Comparison of ENCODE assay signal across 1 cellular context in genomic region chr1:21659099-21659923, GRCh38.
TF ChIP-seq lines count a peak whose summit lies in the region.

No MANE protein-coding gene starts in this region.

TF ChIP-seq in K562, 482 proteins besides CTCF, POLR2A, EP300 and RAD21 (continued from another document and continues in another):
- no peak for TF ChIP-seq COPS2 (conservative IDR thresholded peaks at IDR 0.05)
- TF ChIP-seq ZNF740 (CRISPR knock-in tag; IDR thresholded peaks at IDR 0.05) = peak; percentile 82; the same call in 1 of the 2 replicates
- TF ChIP-seq ZNF740 (tag; IDR thresholded peaks at IDR 0.05) = peak in 1 of 2 experiments; percentile 42; a peak in 1 of 4 replicates
- 0 out of 2 replicates have a peak, but pooled peaks have one; percentile 58 for TF ChIP-seq GTF2A2 (tag; IDR thresholded peaks at IDR 0.05)
- peak; percentile 91 for TF ChIP-seq ZBTB1 (CRISPR knock-in tag; IDR thresholded peaks at IDR 0.05; ENCODE audit: borderline replicate concordance, low read depth)
- 0 out of 2 replicates have a peak, but pooled peaks have one; percentile 6 for TF ChIP-seq ZNF79 (CRISPR knock-in tag; IDR thresholded peaks at IDR 0.05; ENCODE audit: low read depth)
- TF ChIP-seq TAF1 (IDR thresholded peaks at IDR 0.05; ENCODE audit: control insufficient read depth, extremely low read depth, insufficient read depth, low read length, severe bottlenecking) = no peak
- peak in 1 of 2 experiments; percentile 91; a peak in 2 of 4 replicates for TF ChIP-seq HDAC1 (IDR thresholded peaks at IDR 0.05)
- peak; percentile 95 for TF ChIP-seq HMGN3 (IDR thresholded peaks at IDR 0.05; ENCODE audit: borderline replicate concordance, extremely low read depth, insufficient read length, low read depth, low read length)
- TF ChIP-seq THRAP3 (IDR thresholded peaks at IDR 0.05; ENCODE audit: borderline replicate concordance) = no peak
- TF ChIP-seq EHMT2 (IDR thresholded peaks at IDR 0.05) = peak; percentile 100
- TF ChIP-seq NR4A1 (CRISPR knock-in tag; IDR thresholded peaks at IDR 0.05) = 0 out of 2 replicates have a peak, but pooled peaks have one; percentile 6
- TF ChIP-seq NR4A1 (tag; IDR thresholded peaks at IDR 0.05) = 0 out of 2 replicates have a peak, but pooled peaks have one; percentile 73
- peak in 1 of 2 experiments; percentile 52 for TF ChIP-seq E2F6 (IDR thresholded peaks at IDR 0.05; ENCODE audit: borderline replicate concordance in 1 of 2, extremely low read depth in 1 of 2, insufficient read depth in 1 of 2, insufficient read length in 1 of 2, low read depth in 1 of 2, low read length in 1 of 2, poor library complexity in 1 of 2, severe bottlenecking in 1 of 2)
- peak; percentile 70 for TF ChIP-seq CREM (IDR thresholded peaks at IDR 0.05; ENCODE audit: low read depth)
- TF ChIP-seq ESRRA (IDR thresholded peaks at IDR 0.05; ENCODE audit: borderline replicate concordance, low read depth) = peak; percentile 50; the same call in 1 of the 2 replicates
- peak; percentile 95 for TF ChIP-seq RREB1 (CRISPR knock-in tag; IDR thresholded peaks at IDR 0.05)
- peak; percentile 77 for TF ChIP-seq PCBP1 (IDR thresholded peaks at IDR 0.05; ENCODE audit: low read depth, low read length, poor library complexity, severe bottlenecking)
- peak; percentile 33 to 94; a peak in 2 of 4 replicates for TF ChIP-seq MLLT1 (IDR thresholded peaks at IDR 0.05)
- TF ChIP-seq AFF4 (CRISPR knock-in tag; IDR thresholded peaks at IDR 0.05) = peak; percentile 98
- peak; percentile 20; the same call in 1 of the 2 replicates for TF ChIP-seq ZEB2 (IDR thresholded peaks at IDR 0.05)
- peak; percentile 93 to 99 for TF ChIP-seq MAZ (CRISPR knock-in tag; conservative IDR thresholded peaks at IDR 0.05 in 1 of 2, IDR thresholded peaks at IDR 0.05 in 1 of 2)
- no peak for TF ChIP-seq SRSF7 (optimal IDR thresholded peaks at IDR 0.05; ENCODE audit: low read depth, low read length)
- TF ChIP-seq KLF6 (CRISPR knock-in tag; IDR thresholded peaks at IDR 0.05; ENCODE audit: borderline replicate concordance) = no peak; the same call in 1 of the 2 replicates
- peak; percentile 92; the same call in 1 of the 2 replicates for TF ChIP-seq IRF2 (CRISPR knock-in tag; IDR thresholded peaks at IDR 0.05)
- no peak for TF ChIP-seq ZNF165 (CRISPR knock-in tag; IDR thresholded peaks at IDR 0.05; ENCODE audit: borderline replicate concordance)
- TF ChIP-seq GATAD2A (IDR thresholded peaks at IDR 0.05) = peak; percentile 66
- TF ChIP-seq SIN3A (IDR thresholded peaks at IDR 0.05; ENCODE audit: borderline replicate concordance in 2 of 2, control insufficient read depth in 1 of 2, low read depth in 2 of 2, low read length in 2 of 2) = peak; percentile 96 to 98
- peak in 1 of 2 experiments; percentile 95; a peak in 2 of 4 replicates for TF ChIP-seq NONO (IDR thresholded peaks at IDR 0.05; ENCODE audit: low read depth in 2 of 2, low read length in 1 of 2)
- TF ChIP-seq CBFA2T3 (IDR thresholded peaks at IDR 0.05) = peak; percentile 23; the same call in 1 of the 2 replicates
- TF ChIP-seq USF2 (CRISPR knock-in tag; IDR thresholded peaks at IDR 0.05) = 0 out of 2 replicates have a peak, but pooled peaks have one; percentile 30
- peak; percentile 64; the same call in 1 of the 2 replicates for TF ChIP-seq SIN3B (IDR thresholded peaks at IDR 0.05; ENCODE audit: low read depth)
- no peak for TF ChIP-seq ZFPM2 (CRISPR knock-in tag; IDR thresholded peaks at IDR 0.05)
- peak; percentile 64; the same call in 1 of the 2 replicates for TF ChIP-seq TOE1 (IDR thresholded peaks at IDR 0.05; ENCODE audit: borderline replicate concordance)
- TF ChIP-seq TOE1 (CRISPR knock-in tag; IDR thresholded peaks at IDR 0.05; ENCODE audit: borderline replicate concordance, low read depth) = no peak
- TF ChIP-seq ZNF175 (CRISPR knock-in tag; IDR thresholded peaks at IDR 0.05; ENCODE audit: low read depth) = peak; percentile 74; the same call in 1 of the 2 replicates
- TF ChIP-seq CREB3L1 (IDR thresholded peaks at IDR 0.05; ENCODE audit: borderline replicate concordance, low read depth) = 0 out of 2 replicates have a peak, but pooled peaks have one; percentile 17
- peak; percentile 46; the same call in 1 of the 2 replicates for TF ChIP-seq POLR2AphosphoS5 (IDR thresholded peaks at IDR 0.05; ENCODE audit: control insufficient read depth, insufficient read depth, low read depth, low read length)
- TF ChIP-seq SMAD4 (CRISPR knock-in tag; conservative IDR thresholded peaks at IDR 0.05) = peak; percentile 92
- peak; percentile 70; the same call in 1 of the 2 replicates for TF ChIP-seq KLF13 (tag; IDR thresholded peaks at IDR 0.05; ENCODE audit: borderline replicate concordance, low read depth)
- TF ChIP-seq ZNF23 (CRISPR knock-in tag; IDR thresholded peaks at IDR 0.05) = no peak
- TF ChIP-seq TBL1XR1 (IDR thresholded peaks at IDR 0.05; ENCODE audit: low read length in 2 of 2) = 0 out of 4 replicates have a peak, but pooled peaks of 1 of the 2 experiments have one; percentile 35
- no peak for TF ChIP-seq MYBL2 (IDR thresholded peaks at IDR 0.05; ENCODE audit: low read depth)
- peak; percentile 43; the same call in 1 of the 2 replicates for TF ChIP-seq MYBL2 (CRISPR knock-in tag; IDR thresholded peaks at IDR 0.05; ENCODE audit: borderline replicate concordance)
- peak; percentile 96; the same call in 1 of the 2 replicates for TF ChIP-seq IRF1 (CRISPR knock-in tag; IDR thresholded peaks at IDR 0.05; ENCODE audit: borderline replicate concordance)
- 0 out of 2 replicates have a peak, but pooled peaks have one; percentile 55 for TF ChIP-seq ZNF445 (CRISPR knock-in tag; IDR thresholded peaks at IDR 0.05; ENCODE audit: low read depth)
- no peak for TF ChIP-seq CSDE1 (IDR thresholded peaks at IDR 0.05)
